8 cellular contexts compared by ENCODE assay signal in genomic region chr6:24666616-24667377, GRCh38. TPM values are rescaled to one million over a fixed set of nuclear protein-coding genes. Genes with fewer than 3 reads are reported as not detected.
DNase-seq lines count a peak whose midpoint lies in the region; ATAC-seq, FAIRE-seq and TF ChIP-seq lines count a peak whose summit lies in the region.

TSS of gene ACOT13 (plus strand) at chr6:24667077. CDS start at chr6:24667264, 187 bp downstream.
TSS of gene TDP2 (minus strand) at chr6:24666899. CDS start at chr6:24666862, 37 bp downstream.

- DNase-seq in Caki2 (ENCODE audit: low read depth) (peak; percentile 99), HTR-8/SVneo (ENCODE audit: insufficient read length, low spot score) (peak; percentile 97), NOMO-1 treated with dmso at 0.1 percent for 144 hours (lab: John Stamatoyannopoulos, UW; ENCODE audit: unreplicated experiment) (peak; percentile 96), endodermal cell (peak; percentile 99), mesothelial cell of epicardium (ENCODE audit: low spot score in 2 of 2, unreplicated experiment in 2 of 2) (peak; percentile 95 to 96)
- peak; percentile 97 for DNase-seq in activated CD8-positive, alpha-beta memory T cell treated with anti-CD3 and anti-CD28 coated beads, Interleukin-2, amount 10 ng/mL, durations not matched to agents 7 days and 5 days
- peak; percentile 96 for DNase-seq in stimulated activated CD8-positive, alpha-beta memory T cell treated with anti-CD3 and anti-CD28 coated beads, Interleukin-15, amount 100 ng/mL, for 48 hours (ENCODE audit: low read depth in 2 of 2)

- no peaks in the 10 kb centered on the region for H3K27me3 Mint-ChIP-seq in activated CD8-positive, alpha-beta memory T cell treated with anti-CD3 and anti-CD28 coated beads, Interleukin-2, amount 10 ng/mL, durations not matched to agents 7 days and 5 days
- H3K27me3 Mint-ChIP-seq in endodermal cell (ENCODE audit: insufficient read depth): no peaks in the 10 kb centered on the region
- H3K27me3 Mint-ChIP-seq in mesothelial cell of epicardium (ENCODE audit: low read depth): no peaks in the 10 kb centered on the region

- H3K36me3 ChIP-seq in endodermal cell (ENCODE audit: control insufficient read depth, insufficient read depth, low read length): peaks cover 25% of the 10 kb centered on the region

- 0 to 1% methylated on average over 30 to 62 of the region's 62 CpGs for WGBS in endodermal cell (ENCODE audit: insufficient coverage in 1 of 2, insufficient read length in 1 of 2), 2 experiments

- TF ChIP-seq CTCF in endodermal cell (conservative IDR thresholded peaks at IDR 0.05) (peak; percentile 81), mesothelial cell of epicardium (IDR thresholded peaks at IDR 0.05; ENCODE audit: unreplicated experiment) (peak; percentile 65)

- peaks cover 47% of the 10 kb centered on the region for H3K4me1 Mint-ChIP-seq in activated CD8-positive, alpha-beta memory T cell treated with anti-CD3 and anti-CD28 coated beads, Interleukin-2, amount 10 ng/mL, durations not matched to agents 7 days and 5 days
- H3K4me1 Mint-ChIP-seq in endodermal cell (peaks cover 32% of the 10 kb centered on the region), mesothelial cell of epicardium (peaks cover 24% of the 10 kb centered on the region)

- H3K27me3 ChIP-seq in endodermal cell (ENCODE audit: control insufficient read depth, insufficient read depth, low read length, poor library complexity, severe bottlenecking): no peaks in the 10 kb centered on the region

- peak within 1 kb of the TSS; percentile 91 for H3K27ac ChIP-seq in endodermal cell (ENCODE audit: low read depth, low read length)

- H3K9me3 ChIP-seq in endodermal cell (ENCODE audit: control insufficient read depth, low read length): peaks cover 43% of the 10 kb centered on the region

- peak within 1 kb of the TSS; percentile 89 for H3K9ac ChIP-seq in endodermal cell (ENCODE audit: extremely low read depth, low read length, poor library complexity, severe bottlenecking)

- peaks cover 48% of the 10 kb centered on the region for H3K36me3 Mint-ChIP-seq in activated CD8-positive, alpha-beta memory T cell treated with anti-CD3 and anti-CD28 coated beads, Interleukin-2, amount 10 ng/mL, durations not matched to agents 7 days and 5 days
- H3K36me3 Mint-ChIP-seq in endodermal cell (ENCODE audit: low read depth) (peaks cover 56% of the 10 kb centered on the region), mesothelial cell of epicardium (peaks cover 35% of the 10 kb centered on the region)

- CTCF ChIA-PET in activated CD8-positive, alpha-beta memory T cell treated with anti-CD3 and anti-CD28 coated beads, Interleukin-2, amount 10 ng/mL, durations not matched to agents 7 days and 5 days (lab: Charles Lee): interaction anchor here (0.6 to 1.9 kb wide), 7 partner anchors 21 to 351 kb away, joined by 3 to 14 read pairs (median 4); partner anchors contain the start of genes ALDH5A1 and KIAA0319

- peak; percentile 93 for ATAC-seq in GM21367 (IDR thresholded peaks at IDR 0.05; ENCODE audit: unreplicated experiment)
- peak; percentile 94 for ATAC-seq in activated CD8-positive, alpha-beta memory T cell treated with anti-CD3 and anti-CD28 coated beads, Interleukin-2, amount 10 ng/mL, durations not matched to agents 7 days and 5 days

- H3K4me3 Mint-ChIP-seq in activated CD8-positive, alpha-beta memory T cell treated with anti-CD3 and anti-CD28 coated beads, Interleukin-2, amount 10 ng/mL, durations not matched to agents 7 days and 5 days: peak within 1 kb of the TSS; percentile 97
- H3K4me3 Mint-ChIP-seq in endodermal cell (peak within 1 kb of the TSS; percentile 87), mesothelial cell of epicardium (peak within 1 kb of the TSS; percentile 92)

- peak; percentile 86 for FAIRE-seq in HTR-8/SVneo (lab: Jason Lieb, UNC)

- H3K4me1 ChIP-seq in endodermal cell (ENCODE audit: control insufficient read depth, insufficient read depth, low read length): no peaks in the 10 kb centered on the region

- H3K27ac Mint-ChIP-seq in activated CD8-positive, alpha-beta memory T cell treated with anti-CD3 and anti-CD28 coated beads, Interleukin-2, amount 10 ng/mL, durations not matched to agents 7 days and 5 days: peak within 1 kb of the TSS; percentile 98
- H3K27ac Mint-ChIP-seq in endodermal cell (peak within 1 kb of the TSS; percentile 97), mesothelial cell of epicardium (peak within 1 kb of the TSS; percentile 99)

- H3K4me3 ChIP-seq in endodermal cell (ENCODE audit: low read length): peak within 1 kb of the TSS; percentile 99

- in situ Hi-C loops in Caki2 (cut with HindIII; ENCODE audit: low pct_unique_long_range_greater_than_20kb, low sequenced_read_pairs): no loop called here

- peaks cover 14% of the 10 kb centered on the region for H3K9me3 Mint-ChIP-seq in activated CD8-positive, alpha-beta memory T cell treated with anti-CD3 and anti-CD28 coated beads, Interleukin-2, amount 10 ng/mL, durations not matched to agents 7 days and 5 days (ENCODE audit: low read depth)
- H3K9me3 Mint-ChIP-seq in endodermal cell (peaks cover 42% of the 10 kb centered on the region), mesothelial cell of epicardium (peaks cover 24% of the 10 kb centered on the region)

RNA-seq across cellular contexts. Expression of gene ACOT13, which starts in this region (rescaled TPM):
- 56.4 and 85.2 TPM in 2 replicates for total RNA-seq in Caki2 (2014; rRNA removed; shearing (Covaris generic); ENCODE audit: low replicate concordance)
- total RNA-seq in activated CD8-positive, alpha-beta memory T cell treated with anti-CD3 and anti-CD28 coated beads, Interleukin-2, amount 10 ng/mL, durations not matched to agents 7 days and 5 days: 10 to 100 TPM; 21.8 to 25.6 TPM
- total RNA-seq in endodermal cell (10 to 100 TPM; 36.2 to 43.1 TPM), mesothelial cell of epicardium (18.7 to 19.8 TPM (median 19.1 TPM) in 3 replicates)
- polyA plus RNA-seq in endodermal cell (2013, experiment 1 of 2): 39.2 TPM
- 34.8 TPM for polyA plus RNA-seq in endodermal cell (2013, experiment 2 of 2)

RNA-seq across cellular contexts. Expression of gene TDP2, which starts in this region (rescaled TPM):
- total RNA-seq in Caki2 (2014; rRNA removed; shearing (Covaris generic); ENCODE audit: low replicate concordance): 230 and 231 TPM in 2 replicates
- total RNA-seq in activated CD8-positive, alpha-beta memory T cell treated with anti-CD3 and anti-CD28 coated beads, Interleukin-2, amount 10 ng/mL, durations not matched to agents 7 days and 5 days: 10 to 100 TPM; 40.5 to 45.7 TPM
- total RNA-seq in endodermal cell (10 to 100 TPM; 53.0 to 54.2 TPM), mesothelial cell of epicardium (24.8 to 26.7 TPM (median 25.2 TPM) in 3 replicates)
- polyA plus RNA-seq in endodermal cell (2013, experiment 1 of 2): 38.6 TPM
- polyA plus RNA-seq in endodermal cell (2013, experiment 2 of 2): 38.2 TPM

Comparison
In these comparisons a context has a peak if more than half of its experiments do, and no peak if none do; other contexts are left out.
1. Peak in every context shown above with its lines: DNase-seq, ATAC-seq, H3K4me3 ChIP-seq and H3K27ac ChIP-seq.